In the genomic region with DNA sequence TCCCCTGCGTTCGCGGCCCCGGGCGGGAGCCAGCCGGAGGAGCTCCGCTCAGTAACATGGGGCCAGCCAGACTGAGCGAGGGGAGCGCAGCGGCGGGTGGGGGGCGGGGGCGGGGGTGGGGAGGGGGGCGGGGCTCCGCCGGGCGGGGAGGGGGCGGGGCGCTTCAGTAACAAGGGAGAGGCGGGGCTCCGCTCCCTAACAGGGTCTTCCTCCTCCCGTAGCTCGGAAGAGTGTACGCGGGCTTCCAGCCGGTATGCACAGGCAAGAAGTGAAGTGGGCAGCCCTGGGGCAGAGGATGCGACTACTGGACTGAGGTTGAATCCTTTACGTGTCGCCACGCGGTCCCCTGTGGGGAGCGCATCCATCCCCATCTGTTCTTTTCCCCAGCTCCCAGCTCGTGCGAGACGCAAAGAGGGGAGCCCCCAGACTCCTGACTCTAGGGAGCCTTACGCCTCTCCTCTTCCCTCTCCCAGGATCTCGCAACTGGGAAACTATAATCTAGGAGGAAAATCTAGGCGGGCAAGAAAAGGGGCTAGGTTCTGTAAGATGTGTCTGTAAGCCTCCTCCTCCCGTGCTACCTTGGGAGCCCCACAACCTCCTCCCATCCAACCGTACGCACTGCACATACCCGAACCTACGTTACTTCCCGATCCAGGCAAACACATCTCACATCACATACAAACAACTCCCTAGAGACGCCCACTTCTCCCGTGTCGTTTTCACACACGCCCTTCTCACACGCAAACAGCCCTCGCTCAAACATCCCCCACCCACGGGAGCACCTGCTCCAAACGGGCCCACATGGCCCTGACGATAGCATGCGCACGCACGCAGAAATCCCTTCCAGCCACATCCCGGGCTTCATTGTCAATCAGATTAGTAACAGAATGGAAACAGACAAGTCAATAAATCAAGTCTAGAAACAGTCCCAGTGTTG, we compare ENCODE assay signal across 8 cellular contexts. TPM values are rescaled to one million over a fixed set of nuclear protein-coding genes. Genes with fewer than 3 reads are reported as not detected.
DNase-seq lines count a peak whose midpoint lies in the region; ATAC-seq, FAIRE-seq and TF ChIP-seq lines count a peak whose summit lies in the region.

A gene with protein sequence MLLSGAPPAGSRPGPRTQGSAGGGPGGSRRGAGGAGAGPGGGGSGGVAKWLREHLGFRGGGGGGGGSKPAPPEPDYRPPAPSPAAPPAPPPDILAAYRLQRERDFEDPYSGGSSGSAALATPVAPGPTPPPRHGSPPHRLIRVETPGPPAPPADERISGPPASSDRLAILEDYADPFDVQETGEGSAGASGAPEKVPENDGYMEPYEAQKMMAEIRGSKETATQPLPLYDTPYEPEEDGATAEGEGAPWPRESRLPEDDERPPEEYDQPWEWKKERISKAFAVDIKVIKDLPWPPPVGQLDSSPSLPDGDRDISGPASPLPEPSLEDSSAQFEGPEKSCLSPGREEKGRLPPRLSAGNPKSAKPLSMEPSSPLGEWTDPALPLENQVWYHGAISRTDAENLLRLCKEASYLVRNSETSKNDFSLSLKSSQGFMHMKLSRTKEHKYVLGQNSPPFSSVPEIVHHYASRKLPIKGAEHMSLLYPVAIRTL (minus strand): TSS at position 73 of the 937 bp plus-strand sequence. CDS start 15 bp downstream, at position 58.

- no peak within 1 kb of the TSS for H3K27ac ChIP-seq in ACC112 (ENCODE audit: low read depth, low read length)
- H3K27ac ChIP-seq in endothelial cell of umbilical vein (ENCODE audit: insufficient read depth, low read depth, low read length), result no peak within 1 kb of the TSS
- H3K27ac ChIP-seq in muscle layer of colon (ENCODE audit: low read depth, low read length), result peak within 1 kb of the TSS; percentile 91

- CTCF ChIA-PET in endothelial cell of umbilical vein (lab: Charles Lee), result interaction anchor here (0.7 to 1.8 kb wide), 6 partner anchors 10 to 70 kb away, joined by 3 to 6 read pairs (median 4); no protein-coding TSS in a partner anchor

- no peaks in the 10 kb centered on the region for H3K9me3 ChIP-seq in endothelial cell of umbilical vein (replicated peaks; ENCODE audit: control insufficient read depth, insufficient read depth, low read length)
- H3K9me3 ChIP-seq in muscle layer of colon (ENCODE audit: low read length), result no peaks in the 10 kb centered on the region

- no peaks in the 10 kb centered on the region for H3K9me3 Mint-ChIP-seq in stimulated activated effector memory CD8-positive, alpha-beta T cell treated with anti-CD3 and anti-CD28 coated beads, Interleukin-12 subunit alpha, Interleukin-12 subunit beta, amount 100 ng/mL, for 72 hours

- no peak for TF ChIP-seq CTCF in endothelial cell of umbilical vein (IDR thresholded peaks at IDR 0.05; ENCODE audit: extremely low read depth in 1 of 2, insufficient read depth in 1 of 2, low read depth in 1 of 2, low read length in 2 of 2)

- peak within 1 kb of the TSS; percentile 88 for H3K4me3 Mint-ChIP-seq in stimulated activated effector memory CD8-positive, alpha-beta T cell treated with anti-CD3 and anti-CD28 coated beads, Interleukin-12 subunit alpha, Interleukin-12 subunit beta, amount 100 ng/mL, for 72 hours

- peak within 1 kb of the TSS; percentile 86 for H3K4me3 ChIP-seq in ACC112 (ENCODE audit: low read depth, low read length)
- H3K4me3 ChIP-seq in endothelial cell of umbilical vein (replicated peaks in 1 of 3; ENCODE audit: insufficient read depth in 1 of 3, low read depth in 1 of 3, low read length in 3 of 3), result peak within 1 kb of the TSS; percentile 43 to 68 (median 67)
- H3K4me3 ChIP-seq in muscle layer of colon (ENCODE audit: low read depth in 1 of 2, low read length in 2 of 2), result peak within 1 kb of the TSS; percentile 71 to 93

- H3K79me2 ChIP-seq in ACC112 (ENCODE audit: control insufficient read depth, insufficient read depth, low read length, unreplicated experiment) (no peaks in the 10 kb centered on the region), endothelial cell of umbilical vein (ENCODE audit: control insufficient read depth, insufficient read depth, low read length) (no peaks in the 10 kb centered on the region)

- intact Hi-C loops in endothelial cell of umbilical vein (cut with micrococcal nuclease), result loop anchor here (1.0 kb wide), 1 partner anchor 10 kb away; no protein-coding TSS in a partner anchor

- H3K4me1 ChIP-seq in ACC112 (ENCODE audit: control insufficient read depth, insufficient read depth, low read length, unreplicated experiment), result peaks cover 5% of the 10 kb centered on the region
- peaks cover 6% of the 10 kb centered on the region for H3K4me1 ChIP-seq in endothelial cell of umbilical vein (ENCODE audit: control insufficient read depth, extremely low read depth, insufficient read depth, low read length)
- H3K4me1 ChIP-seq in muscle layer of colon (ENCODE audit: insufficient read depth, low read length), result peaks cover 24% of the 10 kb centered on the region

- TF ChIP-seq POLR2A in endothelial cell of umbilical vein (IDR thresholded peaks at IDR 0.05; ENCODE audit: low read depth, low read length), result no peak

- dilution Hi-C loops in endothelial cell of umbilical vein (cut with MboI; ENCODE audit: extremely low pct_ligation_motif_present, low sequenced_read_pairs), result no loop called here

- H3K36me3 ChIP-seq in ACC112 (ENCODE audit: insufficient read depth, low read length), result no peaks in the 10 kb centered on the region
- no peaks in the 10 kb centered on the region for H3K36me3 ChIP-seq in endothelial cell of umbilical vein (ENCODE audit: control insufficient read depth in 2 of 2, extremely low read depth in 1 of 2, insufficient read depth in 2 of 2, low read length in 2 of 2)
- H3K36me3 ChIP-seq in muscle layer of colon (ENCODE audit: insufficient read depth, low read length), result no peaks in the 10 kb centered on the region

- peak within 1 kb of the TSS; percentile 92 for H2AFZ ChIP-seq in ACC112 (ENCODE audit: low read length, unreplicated experiment)
- H2AFZ ChIP-seq in endothelial cell of umbilical vein (ENCODE audit: low read depth, low read length), result peak within 1 kb of the TSS; percentile 89

- no peaks in the 10 kb centered on the region for H3K9me1 ChIP-seq in endothelial cell of umbilical vein (replicated peaks; ENCODE audit: control insufficient read depth, extremely low read depth, insufficient read depth, low read length)

- FAIRE-seq in endothelial cell of umbilical vein (lab: Jason Lieb, UNC), result peak; percentile 43

- peak; percentile 45 to 76 for DNase-seq in NCI-H526 (lab: John Stamatoyannopoulos, UW)
- DNase-seq in activated CD8-positive, alpha-beta memory T cell treated with anti-CD3 and anti-CD28 coated beads, Interleukin-2, amount 50 U/mL, for 1 hour (ENCODE audit: extremely low read depth), result peak; percentile 30
- peak; percentile 49 for DNase-seq in endothelial cell of umbilical vein (ENCODE audit: low read depth, low spot score)
- peak; percentile 37 to 73 for DNase-seq in stimulated activated effector memory CD8-positive, alpha-beta T cell treated with anti-CD3 and anti-CD28 coated beads, Interleukin-12 subunit alpha, Interleukin-12 subunit beta, amount 100 ng/mL, for 72 hours (ENCODE audit: low spot score in 2 of 2)

- H3K27me3 ChIP-seq in ACC112 (ENCODE audit: insufficient read depth, low read length) (peaks cover 21% of the 10 kb centered on the region), endothelial cell of umbilical vein (ENCODE audit: control insufficient read depth in 2 of 2, insufficient read depth in 2 of 2, low read length in 2 of 2) (peaks cover 2 to 9% of the 10 kb centered on the region in 2 experiments), muscle layer of colon (ENCODE audit: control insufficient read depth in 1 of 2, insufficient read depth in 2 of 2, low read length in 2 of 2) (no peaks in the 10 kb centered on the region)

- POLR2A ChIA-PET in endothelial cell of umbilical vein (lab: Charles Lee), result interaction anchor here (1.2 kb wide), 1 partner anchor 12 kb away, joined by 7 read pairs; no protein-coding TSS in a partner anchor

- H3K36me3 Mint-ChIP-seq in stimulated activated effector memory CD8-positive, alpha-beta T cell treated with anti-CD3 and anti-CD28 coated beads, Interleukin-12 subunit alpha, Interleukin-12 subunit beta, amount 100 ng/mL, for 72 hours, result peaks cover 21% of the 10 kb centered on the region

- H3K27ac Mint-ChIP-seq in stimulated activated effector memory CD8-positive, alpha-beta T cell treated with anti-CD3 and anti-CD28 coated beads, Interleukin-12 subunit alpha, Interleukin-12 subunit beta, amount 100 ng/mL, for 72 hours, result peak within 1 kb of the TSS; percentile 97

- no TSS peak for BruUV-seq in endothelial cell of umbilical vein (replicated peaks; lab: Mats Ljungman, UMichigan)

- no peaks in the 10 kb centered on the region for H4K20me1 ChIP-seq in endothelial cell of umbilical vein (replicated peaks; ENCODE audit: control insufficient read depth, extremely low read depth, insufficient read depth, low read length)

- peak within 1 kb of the TSS; percentile 89 for H3K4me2 ChIP-seq in endothelial cell of umbilical vein (ENCODE audit: insufficient read depth, low read length)

- H3K9ac ChIP-seq in endothelial cell of umbilical vein (replicated peaks; ENCODE audit: extremely low read depth, insufficient read depth, low read length) (peak within 1 kb of the TSS; percentile 43), muscle layer of colon (ENCODE audit: low read length) (peak within 1 kb of the TSS; percentile 90)

- peaks cover 52% of the 10 kb centered on the region for H3K4me1 Mint-ChIP-seq in stimulated activated effector memory CD8-positive, alpha-beta T cell treated with anti-CD3 and anti-CD28 coated beads, Interleukin-12 subunit alpha, Interleukin-12 subunit beta, amount 100 ng/mL, for 72 hours

- ATAC-seq in GM21529 (IDR thresholded peaks at IDR 0.05; ENCODE audit: unreplicated experiment) (peak; percentile 57), HG03521 (IDR thresholded peaks at IDR 0.05; ENCODE audit: unreplicated experiment) (no peak)
- ATAC-seq in stimulated activated effector memory CD8-positive, alpha-beta T cell treated with anti-CD3 and anti-CD28 coated beads, Interleukin-12 subunit alpha, Interleukin-12 subunit beta, amount 100 ng/mL, for 72 hours, result peak; percentile 82

TF ChIP-seq in endothelial cell of umbilical vein, 7 proteins besides CTCF, POLR2A, EP300 and RAD21:
- TF ChIP-seq FOS (IDR thresholded peaks at IDR 0.05; ENCODE audit: borderline replicate concordance, insufficient read depth, low read length), result no peak

RNA-seq across cellular contexts. Expression of the gene that starts here (rescaled TPM):
- 5.2 and 5.6 TPM in 2 replicates for total RNA-seq in endothelial cell of umbilical vein
- 2.8 and 3.8 TPM in 2 replicates for polyA plus RNA-seq in endothelial cell of umbilical vein
- 3.3 and 4.7 TPM in 2 replicates for polyA plus RNA-seq in endothelial cell of umbilical vein (2011; cell fraction: cytosol; rRNA removed)
- 3.0 and 3.4 TPM in 2 replicates for polyA plus RNA-seq in endothelial cell of umbilical vein (2011; cell fraction: nucleus; rRNA removed)
- 3.1 TPM in 2 replicates for polyA plus RNA-seq in endothelial cell of umbilical vein (2012)
- 1.9 and 6.6 TPM in 2 replicates for polyA minus RNA-seq in endothelial cell of umbilical vein
- not detected for polyA minus RNA-seq in endothelial cell of umbilical vein (2011; cell fraction: cytosol; rRNA and poly(A)+ RNA removed)
- polyA minus RNA-seq in endothelial cell of umbilical vein (2011; cell fraction: nucleus; rRNA and poly(A)+ RNA removed), result 2.4 and 4.3 TPM in 2 replicates
